8 cellular contexts compared by ENCODE assay signal in genomic region chr13:23656637-23657036, GRCh38.
DNase-seq lines count a peak whose midpoint lies in the region; ATAC-seq and TF ChIP-seq lines count a peak whose summit lies in the region.

No MANE protein-coding gene starts in this region.

- H3K4me3 ChIP-seq in fibroblast of pulmonary artery (replicated peaks; ENCODE audit: low read depth, low read length), result no peak overlapping the region

- H3K4me3 Mint-ChIP-seq in HFFc6, result no peak overlapping the region; the same call in 1 of the 2 replicates
- H3K4me3 Mint-ChIP-seq in activated naive CD8-positive, alpha-beta T cell treated with anti-CD3 and anti-CD28 coated beads, Interleukin-2, amount 50 U/mL, for 24 hours, result no peak overlapping the region

- H3K27ac Mint-ChIP-seq in HFFc6, result peak overlapping the region; percentile 10; the same call in 1 of the 2 replicates
- H3K27ac Mint-ChIP-seq in activated naive CD8-positive, alpha-beta T cell treated with anti-CD3 and anti-CD28 coated beads, Interleukin-2, amount 50 U/mL, for 24 hours, result no peak overlapping the region

- peaks cover 24% of the 10 kb centered on the region for H3K4me1 Mint-ChIP-seq in HFFc6 (ENCODE audit: low read depth)
- H3K4me1 Mint-ChIP-seq in activated naive CD8-positive, alpha-beta T cell treated with anti-CD3 and anti-CD28 coated beads, Interleukin-2, amount 50 U/mL, for 24 hours, result peaks cover 9% of the 10 kb centered on the region

- DNase-seq in AG08395 (ENCODE audit: low spot score) (peak; percentile 31), HFFc6 (no peak), NCI-H82 (lab: John Stamatoyannopoulos, UW) (peak; percentile 95), fibroblast of pulmonary artery (ENCODE audit: low read depth) (peak; percentile 77), substantia nigra (lab: John Stamatoyannopoulos, UW) (no peak), amniotic stem cell (lab: John Stamatoyannopoulos, UW) (no peak), HuH-7 (ENCODE audit: low spot score) (no peak)
- DNase-seq in activated naive CD8-positive, alpha-beta T cell treated with anti-CD3 and anti-CD28 coated beads, Interleukin-2, amount 50 U/mL, for 24 hours, result no peak

- no peaks in the 10 kb centered on the region for H3K27me3 Mint-ChIP-seq in HFFc6 (ENCODE audit: insufficient read depth)
- H3K27me3 Mint-ChIP-seq in activated naive CD8-positive, alpha-beta T cell treated with anti-CD3 and anti-CD28 coated beads, Interleukin-2, amount 50 U/mL, for 24 hours, result peaks cover 6% of the 10 kb centered on the region

- ATAC-seq in activated naive CD8-positive, alpha-beta T cell treated with anti-CD3 and anti-CD28 coated beads, Interleukin-2, amount 50 U/mL, for 24 hours, result no peak

- peaks cover 13% of the 10 kb centered on the region for H3K36me3 Mint-ChIP-seq in HFFc6 (ENCODE audit: low read depth)
- no peaks in the 10 kb centered on the region for H3K36me3 Mint-ChIP-seq in activated naive CD8-positive, alpha-beta T cell treated with anti-CD3 and anti-CD28 coated beads, Interleukin-2, amount 50 U/mL, for 24 hours (ENCODE audit: low read depth)

- TF ChIP-seq CTCF in HFFc6 (IDR thresholded peaks at IDR 0.05), result no peak
- no peak for TF ChIP-seq CTCF in fibroblast of pulmonary artery (IDR thresholded peaks at IDR 0.05; ENCODE audit: low read length, missing control alignments)

- no peaks in the 10 kb centered on the region for H3K9me3 Mint-ChIP-seq in HFFc6
- no peaks in the 10 kb centered on the region for H3K9me3 Mint-ChIP-seq in activated naive CD8-positive, alpha-beta T cell treated with anti-CD3 and anti-CD28 coated beads, Interleukin-2, amount 50 U/mL, for 24 hours

- no peak overlapping the region for H3K27ac ChIP-seq in substantia nigra (ENCODE audit: low read depth, low read length, poor library complexity, severe bottlenecking)

Comparison
In these comparisons a context has a peak if more than half of its experiments do, and no peak if none do; other contexts are left out.
1. DNase-seq: peak in AG08395 (single experiment), NCI-H82 (single experiment) and fibroblast of pulmonary artery (single experiment); none in HFFc6 (single experiment), substantia nigra (0 of 49), activated naive CD8-positive, alpha-beta T cell treated with anti-CD3 and anti-CD28 coated beads, Interleukin-2, amount 50 U/mL, for 24 hours (single experiment), amniotic stem cell (single experiment) and HuH-7 (single experiment).